1 cellular context compared by ENCODE assay signal in the genomic region with DNA sequence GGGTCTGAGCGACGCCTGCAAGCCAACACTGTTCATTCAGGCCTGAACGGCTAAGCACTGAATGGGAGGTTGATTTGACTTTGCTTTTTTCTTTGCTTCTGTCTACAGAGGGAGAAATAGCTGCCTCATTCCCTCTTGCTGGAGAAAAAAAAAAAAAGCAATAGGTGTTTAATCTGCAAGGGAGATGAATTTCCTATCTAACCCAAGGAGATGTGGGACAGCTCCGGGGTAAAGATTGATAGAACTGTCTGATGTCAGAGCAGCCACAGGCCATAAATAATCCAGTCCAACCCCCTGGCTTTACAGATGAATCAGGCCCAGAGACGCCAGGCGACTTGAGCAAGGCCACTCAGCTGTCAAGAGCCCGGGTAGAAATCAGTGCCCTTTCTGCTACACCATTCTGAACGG.
TF ChIP-seq lines count a peak whose summit lies in the region.

No MANE protein-coding gene starts in this region.

TF ChIP-seq in WTC11, 78 proteins besides CTCF, POLR2A, EP300 and RAD21 (continued from another document):
- TF ChIP-seq, protein P1, sequence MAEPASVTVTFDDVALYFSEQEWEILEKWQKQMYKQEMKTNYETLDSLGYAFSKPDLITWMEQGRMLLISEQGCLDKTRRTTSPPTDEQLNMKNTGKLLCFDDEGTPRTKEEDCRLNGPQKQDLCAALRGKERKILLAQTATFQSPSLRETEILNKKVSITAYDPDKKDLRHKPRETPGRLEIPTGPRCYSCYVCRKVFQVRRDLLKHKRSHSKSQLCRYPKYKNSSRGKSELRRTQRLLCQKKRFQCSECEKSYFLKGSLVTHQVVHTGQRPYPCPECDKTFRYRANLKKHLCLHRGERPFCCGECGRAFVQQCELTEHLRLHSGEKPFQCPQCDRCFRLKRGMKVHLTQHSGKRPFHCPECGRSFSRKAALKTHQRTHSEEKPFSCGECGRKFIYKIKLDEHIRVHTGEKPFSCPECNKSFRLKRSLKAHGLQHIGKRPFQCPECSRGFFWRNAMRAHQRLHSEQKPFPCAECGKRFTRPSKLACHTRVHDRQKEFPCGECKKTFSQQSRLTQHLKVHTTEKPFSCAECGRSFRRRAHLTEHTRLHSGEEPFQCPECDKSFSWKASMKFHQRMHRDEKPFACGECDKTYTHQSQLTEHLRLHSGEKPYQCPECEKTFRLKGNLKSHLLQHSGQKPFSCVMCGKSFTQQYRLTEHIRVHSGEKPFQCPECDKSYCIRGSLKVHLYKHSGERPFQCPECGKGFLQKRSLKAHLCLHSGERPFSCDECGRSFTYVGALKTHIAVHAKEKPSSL (CRISPR knock-in tag; conservative IDR thresholded peaks at IDR 0.05): no peak
- TF ChIP-seq ZNF423 (CRISPR knock-in tag; IDR thresholded peaks at IDR 0.05) (no peak), ZNF671 (CRISPR knock-in tag; IDR thresholded peaks at IDR 0.05) (no peak), GABPB1 (CRISPR knock-in tag; IDR thresholded peaks at IDR 0.05) (no peak)
